In the genomic region with DNA sequence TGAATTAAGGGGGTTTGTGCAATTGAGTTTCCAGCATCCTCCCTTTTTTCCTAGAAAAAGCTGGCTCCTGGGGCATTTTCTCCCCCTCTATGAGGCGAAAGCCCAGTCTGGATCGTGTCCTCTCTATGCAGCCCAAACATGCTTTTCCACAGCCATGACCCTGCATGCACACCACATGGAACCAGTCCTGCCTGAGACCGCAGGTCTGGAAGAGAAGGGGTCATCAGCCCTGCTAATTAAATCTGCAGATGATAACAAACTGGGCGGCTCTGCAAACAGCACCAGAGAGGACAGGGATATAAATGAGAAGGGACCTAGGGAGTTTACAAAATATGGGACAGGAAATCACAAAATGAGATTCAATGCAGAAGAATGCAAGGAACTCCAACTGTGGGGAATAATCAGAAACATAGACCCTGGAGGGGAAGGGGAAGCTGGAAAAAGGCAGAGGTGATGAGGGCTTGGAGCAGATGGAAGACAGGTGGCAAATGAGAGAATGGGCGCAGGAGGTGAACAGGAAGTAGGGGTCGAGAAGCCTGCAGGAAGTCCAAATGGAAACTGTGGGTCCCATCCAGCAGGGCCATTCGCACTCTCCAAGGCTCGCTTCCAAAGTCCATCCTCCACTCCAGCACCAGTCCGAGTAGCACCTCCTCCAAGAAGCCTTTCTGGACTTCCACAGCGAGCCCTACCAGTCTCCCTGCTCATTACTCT, we compare ENCODE assay signal across 22 cellular contexts.
A peak's percentile ranks its signal among the peaks of the same experiment; 100 is the strongest.
DNase-seq lines count a peak whose midpoint lies in the region; ATAC-seq, FAIRE-seq and TF ChIP-seq lines count a peak whose summit lies in the region.
"Had no signal": no experiment of that assay in that cellular context is flagged by ENCODE, and none has a peak within 500 bp of the region (broad histone marks: within the 10 kb centered on the region; RNA-seq: fewer than 3 reads in every experiment).

No MANE protein-coding gene starts in this region.

- DNase-seq in heart right ventricle (no peak), right cardiac atrium (no peak), bronchial epithelial cell (ENCODE audit: low read depth) (no peak), endothelial cell of umbilical vein (ENCODE audit: low read depth, low spot score) (peak; percentile 65), dorsolateral prefrontal cortex (no peak)
- no peak for DNase-seq in activated naive CD8-positive, alpha-beta T cell treated with anti-CD3 and anti-CD28 coated beads, Interleukin-2, amount 50 U/mL, for 24 hours
- DNase-seq: AML-193; CD4-positive, alpha-beta memory T cell; COR-L47; DMS 273 treated with DMSO at 0.1 percent for 48 hours; DMS53; DND-41; GOT3 had no signal

- no peak overlapping the region for H3K4me2 ChIP-seq in endothelial cell of umbilical vein (ENCODE audit: insufficient read depth, low read length)
- H3K4me2 ChIP-seq: A549 had no signal

- H3K27ac ChIP-seq in heart right ventricle, result no peak overlapping the region
- no peak overlapping the region for H3K27ac ChIP-seq in right cardiac atrium (ENCODE audit: low read length)
- no peak overlapping the region for H3K27ac ChIP-seq in endothelial cell of umbilical vein (ENCODE audit: insufficient read depth, low read depth, low read length)
- no peak overlapping the region for H3K27ac ChIP-seq in dorsolateral prefrontal cortex
- H3K27ac ChIP-seq: 22Rv1, A549, C4-2B had no signal

- H3K36me3 Mint-ChIP-seq in activated naive CD8-positive, alpha-beta T cell treated with anti-CD3 and anti-CD28 coated beads, Interleukin-2, amount 50 U/mL, for 24 hours (ENCODE audit: low read depth), result no peaks in the 10 kb centered on the region
- H3K36me3 Mint-ChIP-seq: CD4-positive, alpha-beta memory T cell had no signal

- CTCF ChIA-PET in endothelial cell of umbilical vein (lab: Charles Lee), result no interaction called here

- H3K9me3 ChIP-seq in heart right ventricle (no peaks in the 10 kb centered on the region), right cardiac atrium (ENCODE audit: control insufficient read depth, low read length) (no peaks in the 10 kb centered on the region), endothelial cell of umbilical vein (replicated peaks; ENCODE audit: control insufficient read depth, insufficient read depth, low read length) (no peaks in the 10 kb centered on the region)
- H3K9me3 ChIP-seq: A549 had no signal

- POLR2A ChIA-PET in endothelial cell of umbilical vein (lab: Charles Lee), result no interaction called here

- peak in 5 of 8 donors; percentile 8 to 41 (median 32) for ATAC-seq in heart right ventricle
- ATAC-seq in right cardiac atrium, result no peak
- ATAC-seq in activated naive CD8-positive, alpha-beta T cell treated with anti-CD3 and anti-CD28 coated beads, Interleukin-2, amount 50 U/mL, for 24 hours, result no peak
- ATAC-seq in GM18505 (IDR thresholded peaks at IDR 0.05; ENCODE audit: unreplicated experiment), result no peak
- ATAC-seq: A549, K562 had no signal

- no peak overlapping the region for H3K9ac ChIP-seq in endothelial cell of umbilical vein (replicated peaks; ENCODE audit: extremely low read depth, insufficient read depth, low read length)

- no peaks in the 10 kb centered on the region for H3K9me3 Mint-ChIP-seq in activated naive CD8-positive, alpha-beta T cell treated with anti-CD3 and anti-CD28 coated beads, Interleukin-2, amount 50 U/mL, for 24 hours
- H3K9me3 Mint-ChIP-seq: CD4-positive, alpha-beta memory T cell; H9 had no signal

- no peaks in the 10 kb centered on the region for H3K27me3 Mint-ChIP-seq in activated naive CD8-positive, alpha-beta T cell treated with anti-CD3 and anti-CD28 coated beads, Interleukin-2, amount 50 U/mL, for 24 hours

- no peak overlapping the region for H2AFZ ChIP-seq in endothelial cell of umbilical vein (ENCODE audit: low read depth, low read length)

- no peaks in the 10 kb centered on the region for H3K79me2 ChIP-seq in endothelial cell of umbilical vein (ENCODE audit: control insufficient read depth, insufficient read depth, low read length)

- BruUV-seq in endothelial cell of umbilical vein (replicated peaks; lab: Mats Ljungman, UMichigan), result no TSS peak

- peak; percentile 46 for TF ChIP-seq POLR2A in endothelial cell of umbilical vein (IDR thresholded peaks at IDR 0.05; ENCODE audit: low read depth, low read length)
- no peak for TF ChIP-seq POLR2A in GM18505 (IDR thresholded peaks at IDR 0.05; ENCODE audit: borderline replicate concordance, extremely low read depth, insufficient read depth, insufficient read length)

- H3K4me1 ChIP-seq in heart right ventricle, result peaks cover 0 to 21% (median 9%) of the 10 kb centered on the region in 9 donors
- peaks cover 4% of the 10 kb centered on the region for H3K4me1 ChIP-seq in right cardiac atrium (ENCODE audit: control insufficient read depth, insufficient read depth, low read length)
- peaks cover 37% of the 10 kb centered on the region for H3K4me1 ChIP-seq in endothelial cell of umbilical vein (ENCODE audit: control insufficient read depth, extremely low read depth, insufficient read depth, low read length)
- H3K4me1 ChIP-seq: A549 had no signal

- dilution Hi-C loops in endothelial cell of umbilical vein (cut with MboI; ENCODE audit: extremely low pct_ligation_motif_present, low sequenced_read_pairs), result no loop called here

- WGBS in heart right ventricle, 2 donors, result 52 to 56% methylated on average over 10 of the region's 10 CpGs
- 63% methylated on average over 10 of the region's 10 CpGs for WGBS in right cardiac atrium

- H3K4me3 Mint-ChIP-seq in activated naive CD8-positive, alpha-beta T cell treated with anti-CD3 and anti-CD28 coated beads, Interleukin-2, amount 50 U/mL, for 24 hours, result no peak overlapping the region
- H3K4me3 Mint-ChIP-seq: CD4-positive, alpha-beta memory T cell; H9 had no signal

- no peaks in the 10 kb centered on the region for H3K9me1 ChIP-seq in endothelial cell of umbilical vein (replicated peaks; ENCODE audit: control insufficient read depth, extremely low read depth, insufficient read depth, low read length)

- no peaks in the 10 kb centered on the region for H3K4me1 Mint-ChIP-seq in activated naive CD8-positive, alpha-beta T cell treated with anti-CD3 and anti-CD28 coated beads, Interleukin-2, amount 50 U/mL, for 24 hours
- H3K4me1 Mint-ChIP-seq: CD4-positive, alpha-beta memory T cell had no signal

- intact Hi-C loops in heart right ventricle (cut with DNase I) (no loop called here), right cardiac atrium (cut with DNase I) (no loop called here), endothelial cell of umbilical vein (cut with micrococcal nuclease) (loop anchor here (5.0 kb wide), 1 partner anchor 121 kb away; no protein-coding TSS in a partner anchor), dorsolateral prefrontal cortex (cut with DNase I) (no loop called here)

- H4K20me1 ChIP-seq in endothelial cell of umbilical vein (replicated peaks; ENCODE audit: control insufficient read depth, extremely low read depth, insufficient read depth, low read length), result peaks cover 13% of the 10 kb centered on the region

- H3K27me3 ChIP-seq in heart right ventricle (peaks cover 0 to 5% (median 0%) of the 10 kb centered on the region in 7 donors), right cardiac atrium (ENCODE audit: control insufficient read depth, insufficient read depth) (no peaks in the 10 kb centered on the region), bronchial epithelial cell (ENCODE audit: control insufficient read depth, insufficient read depth, low read length) (no peaks in the 10 kb centered on the region), endothelial cell of umbilical vein (ENCODE audit: control insufficient read depth in 2 of 2, insufficient read depth in 2 of 2, low read length in 2 of 2) (no peaks in the 10 kb centered on the region), dorsolateral prefrontal cortex (peaks cover 0 to 13% (median 0%) of the 10 kb centered on the region in 45 donors)

- H3K4me3 ChIP-seq in heart right ventricle (no peak overlapping the region), right cardiac atrium (ENCODE audit: low read length) (no peak overlapping the region), bronchial epithelial cell (ENCODE audit: low read depth, low read length) (no peak overlapping the region), endothelial cell of umbilical vein (replicated peaks in 1 of 3; ENCODE audit: insufficient read depth in 1 of 3, low read depth in 1 of 3, low read length in 3 of 3) (no peak overlapping the region), dorsolateral prefrontal cortex (no peak overlapping the region)
- H3K4me3 ChIP-seq: A549, K562 had no signal

- no peak for TF ChIP-seq CTCF in heart right ventricle (IDR thresholded peaks at IDR 0.05)
- TF ChIP-seq CTCF in bronchial epithelial cell (IDR thresholded peaks at IDR 0.05; ENCODE audit: insufficient read depth, low read length, severe bottlenecking), result no peak
- TF ChIP-seq CTCF in endothelial cell of umbilical vein (IDR thresholded peaks at IDR 0.05; ENCODE audit: extremely low read depth in 1 of 2, insufficient read depth in 1 of 2, low read depth in 1 of 2, low read length in 2 of 2), result no peak
- no peak for TF ChIP-seq CTCF in dorsolateral prefrontal cortex (IDR thresholded peaks at IDR 0.05 in 54 of 56, conservative IDR thresholded peaks at IDR 0.05 in 2 of 56; ENCODE audit: low read depth in 1 of 56, partially characterized antibody in 56 of 56)

- peak; percentile 50 for FAIRE-seq in bronchial epithelial cell (lab: Jason Lieb, UNC)
- peak; percentile 40 for FAIRE-seq in endothelial cell of umbilical vein (lab: Jason Lieb, UNC)
- FAIRE-seq: A549, G401.6, GM12891, GM18507, K562 had no signal

- no peaks in the 10 kb centered on the region for H3K36me3 ChIP-seq in heart right ventricle
- H3K36me3 ChIP-seq in bronchial epithelial cell (ENCODE audit: control insufficient read depth, insufficient read depth, low read length), result no peaks in the 10 kb centered on the region
- H3K36me3 ChIP-seq in endothelial cell of umbilical vein (ENCODE audit: control insufficient read depth in 2 of 2, extremely low read depth in 1 of 2, insufficient read depth in 2 of 2, low read length in 2 of 2), result peaks cover 2 to 5% of the 10 kb centered on the region in 2 experiments

- H3K27ac Mint-ChIP-seq in activated naive CD8-positive, alpha-beta T cell treated with anti-CD3 and anti-CD28 coated beads, Interleukin-2, amount 50 U/mL, for 24 hours, result no peak overlapping the region
- H3K27ac Mint-ChIP-seq: CD4-positive, alpha-beta memory T cell had no signal

TF ChIP-seq in endothelial cell of umbilical vein, 7 proteins besides CTCF, POLR2A, EP300 and RAD21 (continues in another document):
- no peak for TF ChIP-seq MYC (IDR thresholded peaks at IDR 0.05; ENCODE audit: low read depth, low read length)
- no peak for TF ChIP-seq JUN (IDR thresholded peaks at IDR 0.05; ENCODE audit: borderline replicate concordance, insufficient read depth, insufficient read length, low read depth)
- no peak for TF ChIP-seq EZH2 (IDR thresholded peaks at IDR 0.05; ENCODE audit: borderline replicate concordance, low read depth, low read length, severe bottlenecking)
- TF ChIP-seq, protein P1, sequence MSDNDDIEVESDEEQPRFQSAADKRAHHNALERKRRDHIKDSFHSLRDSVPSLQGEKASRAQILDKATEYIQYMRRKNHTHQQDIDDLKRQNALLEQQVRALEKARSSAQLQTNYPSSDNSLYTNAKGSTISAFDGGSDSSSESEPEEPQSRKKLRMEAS (IDR thresholded peaks at IDR 0.05; ENCODE audit: insufficient read depth, insufficient read length), result no peak
- no peak for TF ChIP-seq GATA2 (IDR thresholded peaks at IDR 0.05; ENCODE audit: insufficient read depth, insufficient read length, low read depth, low read length)
- no peak for TF ChIP-seq POLR2AphosphoS5 (IDR thresholded peaks at IDR 0.05; ENCODE audit: insufficient read depth, low read depth, low read length)

Comparison
In these comparisons a context has a peak if more than half of its experiments do, and no peak if none do; other contexts are left out.
1. ATAC-seq: peak in heart right ventricle (5 of 8); none in right cardiac atrium (0 of 2), activated naive CD8-positive, alpha-beta T cell treated with anti-CD3 and anti-CD28 coated beads, Interleukin-2, amount 50 U/mL, for 24 hours (single experiment) and GM18505 (single experiment).